ENCODE assay signal across 17 cellular contexts in the genomic region with DNA sequence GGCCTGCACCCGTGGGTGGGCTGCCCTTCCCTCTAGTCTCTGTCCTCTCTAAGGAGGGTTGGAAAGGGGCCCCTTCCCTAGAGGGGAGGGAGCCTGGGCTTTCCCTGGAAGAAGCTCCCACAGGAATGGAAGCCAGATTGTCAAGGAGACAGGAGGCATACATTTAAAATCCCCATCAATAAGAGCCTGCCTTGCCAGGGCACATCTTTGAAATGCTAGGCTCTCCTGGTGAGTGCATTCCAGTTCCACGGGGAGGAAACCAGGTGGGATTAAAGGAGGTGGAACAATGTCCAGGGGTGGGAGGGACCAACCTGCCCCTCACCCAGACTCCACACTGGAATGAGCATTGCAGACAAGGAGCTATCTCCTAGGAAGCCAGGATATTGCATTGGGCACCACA. TPM values are rescaled to one million over a fixed set of nuclear protein-coding genes. Genes with fewer than 3 reads are reported as not detected.
DNase-seq lines count a peak whose midpoint lies in the region; ATAC-seq and TF ChIP-seq lines count a peak whose summit lies in the region.
"Had no signal": no experiment of that assay in that cellular context is flagged by ENCODE, and none has a peak within 500 bp of the region (broad histone marks: within the 10 kb centered on the region; RNA-seq: fewer than 3 reads in every experiment).

No MANE protein-coding gene starts in this region.

- H3K4me3 Mint-ChIP-seq in GM23338 (no peak overlapping the region; the same call in 2 of the 3 replicates), glutamatergic neuron (ENCODE audit: unreplicated experiment) (peak overlapping the region; percentile 54)
- H3K4me3 Mint-ChIP-seq: CD8-positive, alpha-beta memory T cell had no signal

- H3K4me2 ChIP-seq in BLaER1: peak overlapping the region; percentile 29
- peak overlapping the region; percentile 17; the same call in 1 of the 2 replicates for H3K4me2 ChIP-seq in GM23338

- H3K27ac Mint-ChIP-seq in GM23338 (no peak overlapping the region), glutamatergic neuron (ENCODE audit: unreplicated experiment) (peak overlapping the region; percentile 35)
- H3K27ac Mint-ChIP-seq: CD8-positive, alpha-beta memory T cell had no signal

- peaks cover 57% of the 10 kb centered on the region for H3K4me1 Mint-ChIP-seq in GM23338
- H3K4me1 Mint-ChIP-seq in glutamatergic neuron (ENCODE audit: low read depth, unreplicated experiment): peaks cover 42% of the 10 kb centered on the region

- no peaks in the 10 kb centered on the region for H3K27me3 ChIP-seq in BLaER1
- H3K27me3 ChIP-seq in GM23338 (ENCODE audit: insufficient read depth): 0 out of 2 replicates have a peak, but pooled peaks cover 7% of the 10 kb centered on the region
- H3K27me3 ChIP-seq: Peyer's patch had no signal

- ATAC-seq in GM23338: peak; percentile 19
- ATAC-seq: SK-N-SH treated with all-trans-retinoic acid at 6 μM for 48 hours had no signal

- no peaks in the 10 kb centered on the region for H3K9me2 ChIP-seq in GM23338 (ENCODE audit: insufficient read depth)

- DNase-seq in GM23338 (ENCODE audit: low spot score): no peak
- peak; percentile 83 for DNase-seq in NCI-H69 (lab: John Stamatoyannopoulos, UW)
- no peak for DNase-seq in glutamatergic neuron
- no peak for DNase-seq in Ammon's horn (ENCODE audit: low spot score)
- no peak for DNase-seq in NCI-H1436 treated with DMSO at 0.1 percent for 48 hours (lab: John Stamatoyannopoulos, UW)
- no peak for DNase-seq in NCI-H226
- DNase-seq: Calu3; CD8-positive, alpha-beta memory T cell; DMS79; HCEC 1CT; Kasumi-1; NCI-H187; NCI-H446; Peyer's patch had no signal

- H3K4me3 ChIP-seq in BLaER1 (no peak overlapping the region), GM23338 (no peak overlapping the region)
- H3K4me3 ChIP-seq: Peyer's patch had no signal

- H4K20me1 ChIP-seq in BLaER1 (no peaks in the 10 kb centered on the region), GM23338 (replicated peaks; ENCODE audit: insufficient read depth) (no peaks in the 10 kb centered on the region)

- peaks cover 24% of the 10 kb centered on the region for H3K27me3 Mint-ChIP-seq in GM23338 (ENCODE audit: insufficient read depth, low read depth, poor library complexity)
- peaks cover 2% of the 10 kb centered on the region for H3K27me3 Mint-ChIP-seq in glutamatergic neuron (ENCODE audit: unreplicated experiment)
- H3K27me3 Mint-ChIP-seq: CD8-positive, alpha-beta memory T cell had no signal

- H3K9me3 Mint-ChIP-seq in GM23338: no peaks in the 10 kb centered on the region; the same call in 2 of the 3 replicates
- peaks cover 2% of the 10 kb centered on the region for H3K9me3 Mint-ChIP-seq in glutamatergic neuron (ENCODE audit: unreplicated experiment)
- H3K9me3 Mint-ChIP-seq: CD8-positive, alpha-beta memory T cell had no signal

- H3K4me1 ChIP-seq in BLaER1 (peaks cover 84% of the 10 kb centered on the region), GM23338 (ENCODE audit: insufficient read depth) (peaks cover 58% of the 10 kb centered on the region)

- peaks cover 8% of the 10 kb centered on the region for H3F3A ChIP-seq in GM23338 (replicated peaks; ENCODE audit: low read depth)

- H3K36me3 Mint-ChIP-seq in GM23338 (ENCODE audit: low read depth) (no peaks in the 10 kb centered on the region), glutamatergic neuron (ENCODE audit: unreplicated experiment) (no peaks in the 10 kb centered on the region)
- H3K36me3 Mint-ChIP-seq: CD8-positive, alpha-beta memory T cell had no signal

- H3K27ac ChIP-seq in BLaER1 (no peak overlapping the region; the same call in 1 of the 2 replicates), GM23338 (ENCODE audit: low read depth) (no peak overlapping the region)
- H3K27ac ChIP-seq: C4-2B, Peyer's patch had no signal

- no peak overlapping the region for H2AFZ ChIP-seq in GM23338

- H3K9me3 ChIP-seq in BLaER1: no peaks in the 10 kb centered on the region
- H3K9me3 ChIP-seq: Peyer's patch had no signal

- no peak overlapping the region for H3K9ac ChIP-seq in BLaER1

- H3K79me2 ChIP-seq in GM23338 (replicated peaks; ENCODE audit: insufficient read depth): no peaks in the 10 kb centered on the region

- TF ChIP-seq CTCF in GM23338 (conservative IDR thresholded peaks at IDR 0.05; ENCODE audit: low read depth in 2 of 2) (no peak), glutamatergic neuron (IDR thresholded peaks at IDR 0.05; ENCODE audit: partially characterized antibody, unreplicated experiment) (no peak)

- H3K36me3 ChIP-seq in BLaER1: no peaks in the 10 kb centered on the region
- no peaks in the 10 kb centered on the region for H3K36me3 ChIP-seq in GM23338 (ENCODE audit: insufficient read depth)
- H3K36me3 ChIP-seq: Peyer's patch had no signal

TF ChIP-seq in GM23338, 12 proteins besides CTCF, POLR2A, EP300 and RAD21 (continues in another document):
- TF ChIP-seq JUNB (IDR thresholded peaks at IDR 0.05; ENCODE audit: unreplicated experiment): no peak
- TF ChIP-seq, protein P1, sequence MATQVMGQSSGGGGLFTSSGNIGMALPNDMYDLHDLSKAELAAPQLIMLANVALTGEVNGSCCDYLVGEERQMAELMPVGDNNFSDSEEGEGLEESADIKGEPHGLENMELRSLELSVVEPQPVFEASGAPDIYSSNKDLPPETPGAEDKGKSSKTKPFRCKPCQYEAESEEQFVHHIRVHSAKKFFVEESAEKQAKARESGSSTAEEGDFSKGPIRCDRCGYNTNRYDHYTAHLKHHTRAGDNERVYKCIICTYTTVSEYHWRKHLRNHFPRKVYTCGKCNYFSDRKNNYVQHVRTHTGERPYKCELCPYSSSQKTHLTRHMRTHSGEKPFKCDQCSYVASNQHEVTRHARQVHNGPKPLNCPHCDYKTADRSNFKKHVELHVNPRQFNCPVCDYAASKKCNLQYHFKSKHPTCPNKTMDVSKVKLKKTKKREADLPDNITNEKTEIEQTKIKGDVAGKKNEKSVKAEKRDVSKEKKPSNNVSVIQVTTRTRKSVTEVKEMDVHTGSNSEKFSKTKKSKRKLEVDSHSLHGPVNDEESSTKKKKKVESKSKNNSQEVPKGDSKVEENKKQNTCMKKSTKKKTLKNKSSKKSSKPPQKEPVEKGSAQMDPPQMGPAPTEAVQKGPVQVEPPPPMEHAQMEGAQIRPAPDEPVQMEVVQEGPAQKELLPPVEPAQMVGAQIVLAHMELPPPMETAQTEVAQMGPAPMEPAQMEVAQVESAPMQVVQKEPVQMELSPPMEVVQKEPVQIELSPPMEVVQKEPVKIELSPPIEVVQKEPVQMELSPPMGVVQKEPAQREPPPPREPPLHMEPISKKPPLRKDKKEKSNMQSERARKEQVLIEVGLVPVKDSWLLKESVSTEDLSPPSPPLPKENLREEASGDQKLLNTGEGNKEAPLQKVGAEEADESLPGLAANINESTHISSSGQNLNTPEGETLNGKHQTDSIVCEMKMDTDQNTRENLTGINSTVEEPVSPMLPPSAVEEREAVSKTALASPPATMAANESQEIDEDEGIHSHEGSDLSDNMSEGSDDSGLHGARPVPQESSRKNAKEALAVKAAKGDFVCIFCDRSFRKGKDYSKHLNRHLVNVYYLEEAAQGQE (IDR thresholded peaks at IDR 0.05; ENCODE audit: unreplicated experiment): no peak
- no peak for TF ChIP-seq CREB1 (CRISPR knock-in tag; IDR thresholded peaks at IDR 0.05; ENCODE audit: low read depth)
- TF ChIP-seq STAT1 (IDR thresholded peaks at IDR 0.05; ENCODE audit: unreplicated experiment): no peak
- TF ChIP-seq NANOG (IDR thresholded peaks at IDR 0.05; ENCODE audit: borderline replicate concordance): no peak

RNA-seq across cellular contexts. Expression of a gene that starts 11.2 kb away (rescaled TPM):
- 33.4 and 43.9 TPM in 2 replicates for total RNA-seq in GM23338 (2014; rRNA removed; shearing (Covaris generic))
- polyA plus RNA-seq in GM23338 (2016; fragmentation: Nextera tagmentation; extraction: Ambion mirVana): 22.5 and 23.5 TPM in 2 replicates
- 420 TPM for total RNA-seq in glutamatergic neuron (ENCODE audit: unreplicated experiment)
